8 cellular contexts compared by ENCODE assay signal in the genomic region with DNA sequence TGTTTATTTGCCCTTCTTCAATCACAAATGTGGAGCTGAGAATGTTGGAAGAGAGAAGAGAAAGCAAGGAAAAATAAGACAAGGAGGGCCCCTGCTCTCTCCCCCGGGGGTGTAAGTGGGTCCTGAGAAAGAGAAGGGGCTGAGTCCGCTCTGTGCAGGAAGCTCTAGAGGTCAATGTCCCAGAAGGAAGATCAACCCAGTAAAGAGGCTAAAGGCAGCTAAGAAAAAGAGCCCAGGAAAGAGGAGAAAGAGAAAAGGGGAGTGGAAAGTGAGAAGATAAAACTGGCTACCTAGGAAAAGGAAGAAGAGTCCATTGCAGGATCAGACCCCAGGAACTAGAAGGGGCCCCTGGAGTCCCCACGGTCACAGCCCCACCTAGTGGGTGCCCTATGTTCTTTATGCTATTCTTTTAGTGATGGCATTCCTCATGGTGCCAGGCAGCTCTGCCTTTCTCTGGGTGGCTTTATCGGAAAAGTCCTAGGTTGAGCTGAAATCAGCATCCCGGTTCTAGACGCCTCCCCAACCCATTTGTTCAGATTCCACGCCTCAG.
A peak's percentile ranks its signal among the peaks of the same experiment; 100 is the strongest.
DNase-seq lines count a peak whose midpoint lies in the region; ATAC-seq and TF ChIP-seq lines count a peak whose summit lies in the region.

No MANE protein-coding gene starts in this region.

- H3K9me3 Mint-ChIP-seq in T-helper 2 cell treated with Interferon-gamma antibody and Interleukin-4, amounts not matched to agents 5 μg/mL and 100 μg/mL, for 36 hours: no peaks in the 10 kb centered on the region
- H3K9me3 Mint-ChIP-seq in glutamatergic neuron (ENCODE audit: unreplicated experiment): peaks cover 1% of the 10 kb centered on the region

- no peak for DNase-seq in T-helper 2 cell treated with Interferon-gamma antibody and Interleukin-4, amounts not matched to agents 5 μg/mL and 100 μg/mL, for 36 hours (ENCODE audit: low spot score)
- DNase-seq in T-helper 2 cell (no peak), MG63 (peak; percentile 44), UCSD-AML1 (lab: John Stamatoyannopoulos, UW; ENCODE audit: unreplicated experiment) (peak; percentile 18), glutamatergic neuron (no peak), posterior cingulate gyrus (peak in 8 of 10 donors; percentile 18 to 92 (median 54)), KG1 (lab: John Stamatoyannopoulos, UW) (no peak)

- H3K27ac Mint-ChIP-seq in T-helper 2 cell treated with Interferon-gamma antibody and Interleukin-4, amounts not matched to agents 5 μg/mL and 100 μg/mL, for 36 hours: no peak overlapping the region
- H3K27ac Mint-ChIP-seq in glutamatergic neuron (ENCODE audit: unreplicated experiment): peak overlapping the region; percentile 74

- H3K27me3 Mint-ChIP-seq in T-helper 2 cell treated with Interferon-gamma antibody and Interleukin-4, amounts not matched to agents 5 μg/mL and 100 μg/mL, for 36 hours (ENCODE audit: low read depth): no peaks in the 10 kb centered on the region
- H3K27me3 Mint-ChIP-seq in glutamatergic neuron (ENCODE audit: unreplicated experiment): peaks cover 2% of the 10 kb centered on the region

- H3K4me3 ChIP-seq in MG63: no peak overlapping the region

- no peaks in the 10 kb centered on the region for H3K36me3 ChIP-seq in MG63

- no peak for ATAC-seq in GM21737 (IDR thresholded peaks at IDR 0.05; ENCODE audit: unreplicated experiment)

- intact Hi-C loops in posterior cingulate gyrus (cut with DNase I): loop anchor here (5.0 kb wide), 2 partner anchors 790 to 805 kb away; no protein-coding TSS in a partner anchor

- no peaks in the 10 kb centered on the region for H3K36me3 Mint-ChIP-seq in T-helper 2 cell treated with Interferon-gamma antibody and Interleukin-4, amounts not matched to agents 5 μg/mL and 100 μg/mL, for 36 hours (ENCODE audit: low read depth)
- H3K36me3 Mint-ChIP-seq in glutamatergic neuron (ENCODE audit: unreplicated experiment): no peaks in the 10 kb centered on the region

- H3K27me3 ChIP-seq in MG63: no peaks in the 10 kb centered on the region

- H3K4me1 Mint-ChIP-seq in T-helper 2 cell treated with Interferon-gamma antibody and Interleukin-4, amounts not matched to agents 5 μg/mL and 100 μg/mL, for 36 hours (ENCODE audit: low read depth): no peaks in the 10 kb centered on the region
- peaks cover 11% of the 10 kb centered on the region for H3K4me1 Mint-ChIP-seq in glutamatergic neuron (ENCODE audit: low read depth, unreplicated experiment)

- peak overlapping the region; percentile 29 for H3K4me3 Mint-ChIP-seq in T-helper 2 cell treated with Interferon-gamma antibody and Interleukin-4, amounts not matched to agents 5 μg/mL and 100 μg/mL, for 36 hours
- H3K4me3 Mint-ChIP-seq in glutamatergic neuron (ENCODE audit: unreplicated experiment): peak overlapping the region; percentile 15

- H3K9me3 ChIP-seq in MG63: no peaks in the 10 kb centered on the region

- no peak for TF ChIP-seq CTCF in glutamatergic neuron (IDR thresholded peaks at IDR 0.05; ENCODE audit: partially characterized antibody, unreplicated experiment)

Comparison
In these comparisons a context has a peak if more than half of its experiments do, and no peak if none do; other contexts are left out.
1. DNase-seq: peak in MG63 (single experiment), UCSD-AML1 (single experiment) and posterior cingulate gyrus (8 of 10); none in T-helper 2 cell treated with Interferon-gamma antibody and Interleukin-4, amounts not matched to agents 5 μg/mL and 100 μg/mL, for 36 hours (single experiment), T-helper 2 cell (0 of 5), glutamatergic neuron (single experiment) and KG1 (single experiment).